Comparison of ENCODE assay signal across 25 cellular contexts in genomic region chr4:151736367-151736766, GRCh38.
"Had no signal": no experiment of that assay in that cellular context is flagged by ENCODE, and none has a peak within 500 bp of the region (broad histone marks: within the 10 kb centered on the region; RNA-seq: fewer than 3 reads in every experiment).

No MANE protein-coding gene starts in this region.

- H3K27me3 ChIP-seq: colonic mucosa, esophagus squamous epithelium, gastrocnemius medialis, heart right ventricle, left lung had no signal

- H3K27ac Mint-ChIP-seq: dendritic cell treated with granulocyte-macrophage colony-stimulating factor and Interleukin-4, amounts not matched to agents 40 ng/mL and 50 ng/mL, for 4 days; effector memory CD8-positive, alpha-beta T cell; endodermal cell; naive thymus-derived CD4-positive, alpha-beta T cell had no signal

- H3K4me3 Mint-ChIP-seq: dendritic cell treated with granulocyte-macrophage colony-stimulating factor and Interleukin-4, amounts not matched to agents 40 ng/mL and 50 ng/mL, for 4 days; effector memory CD8-positive, alpha-beta T cell; endodermal cell; naive thymus-derived CD4-positive, alpha-beta T cell had no signal

- ATAC-seq: effector memory CD8-positive, alpha-beta T cell; gastrocnemius medialis; heart right ventricle; left cardiac atrium; left lung; left ventricle myocardium superior; lower lobe of right lung; naive thymus-derived CD4-positive, alpha-beta T cell had no signal

- DNase-seq: colonic mucosa; cortex of kidney; effector CD8-positive, alpha-beta T cell; effector memory CD8-positive, alpha-beta T cell; endodermal cell; esophagus squamous epithelium; foreskin fibroblast; foreskin melanocyte; gastrocnemius medialis; glutamatergic neuron; head of caudate nucleus; heart right ventricle; hippocampal formation; left cardiac atrium; left lung; left ventricle myocardium superior; lower lobe of right lung; mesenchymal stem cell; midbrain; naive thymus-derived CD4-positive, alpha-beta T cell had no signal

- H3K4me3 ChIP-seq: colonic mucosa, esophagus squamous epithelium, gastrocnemius medialis, heart right ventricle, left lung, lower lobe of right lung had no signal

- H3K4me1 Mint-ChIP-seq: endodermal cell had no signal

- FAIRE-seq: endometrium, endothelial cell of umbilical vein, islet of Langerhans, keratinocyte had no signal

- H3K36me3 ChIP-seq: colonic mucosa, gastrocnemius medialis, lower lobe of right lung had no signal

- H3K27me3 Mint-ChIP-seq: dendritic cell treated with granulocyte-macrophage colony-stimulating factor and Interleukin-4, amounts not matched to agents 40 ng/mL and 50 ng/mL, for 4 days; effector memory CD8-positive, alpha-beta T cell; naive thymus-derived CD4-positive, alpha-beta T cell had no signal
